36 cellular contexts compared by ENCODE assay signal in the genomic region with DNA sequence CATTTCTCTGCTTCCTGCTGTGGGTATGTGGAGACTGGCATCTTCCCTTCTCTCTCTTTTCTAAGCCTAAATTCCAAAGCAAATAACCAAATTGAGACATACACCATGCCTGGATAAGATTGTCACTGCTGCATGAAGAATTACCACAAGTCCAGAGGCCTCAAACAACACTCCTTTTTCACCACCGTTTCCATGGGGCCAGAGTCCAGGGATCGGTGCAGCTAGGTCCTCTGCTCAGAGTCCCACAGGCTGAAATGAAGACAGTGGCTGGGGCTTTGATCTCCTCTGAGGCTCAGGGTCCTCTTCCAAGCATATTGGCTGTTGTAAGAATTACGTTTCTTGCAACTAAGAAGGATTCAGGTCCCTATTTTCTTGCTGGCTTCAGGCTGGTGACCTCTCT.
"Had no signal": no experiment of that assay in that cellular context is flagged by ENCODE, and none has a peak within 500 bp of the region (broad histone marks: within the 10 kb centered on the region; RNA-seq: fewer than 3 reads in every experiment).

No MANE protein-coding gene starts in this region.

- H3K4me1 ChIP-seq: ascending aorta, breast epithelium, esophagus squamous epithelium, gastroesophageal sphincter had no signal

- ATAC-seq: activated T-helper 17 cell treated with anti-CD3 and anti-CD28 coated beads, Interleukin-2, amount 50 U/mL, for 72 hours; gastroesophageal sphincter; T-helper 17 cell had no signal

- H3K4me1 Mint-ChIP-seq: activated CD4-positive, alpha-beta memory T cell treated with anti-CD3 and anti-CD28 coated beads, Interleukin-2, amount 10 ng/mL, durations not matched to agents 7 days and 5 days; activated CD4-positive, alpha-beta T cell treated with anti-CD3 and anti-CD28 coated beads, Interleukin-2, amount 10 ng/mL, durations not matched to agents 7 days and 5 days; activated naive CD8-positive, alpha-beta T cell treated with anti-CD3 and anti-CD28 coated beads, Interleukin-2, amount 10 ng/mL, durations not matched to agents 7 days and 5 days; activated T-helper 17 cell treated with anti-CD3 and anti-CD28 coated beads, Interleukin-2, amount 50 U/mL, for 72 hours had no signal

- H3K9me3 ChIP-seq: ascending aorta, breast epithelium, esophagus squamous epithelium, gastroesophageal sphincter had no signal

- H3K4me3 ChIP-seq: ascending aorta, breast epithelium, cardiac muscle cell, coronary artery, dorsolateral prefrontal cortex, esophagus squamous epithelium, gastroesophageal sphincter had no signal

- H3K27ac Mint-ChIP-seq: activated CD4-positive, alpha-beta memory T cell treated with anti-CD3 and anti-CD28 coated beads, Interleukin-2, amount 10 ng/mL, durations not matched to agents 7 days and 5 days; activated CD4-positive, alpha-beta T cell treated with anti-CD3 and anti-CD28 coated beads, Interleukin-2, amount 10 ng/mL, durations not matched to agents 7 days and 5 days; activated naive CD8-positive, alpha-beta T cell treated with anti-CD3 and anti-CD28 coated beads, Interleukin-2, amount 10 ng/mL, durations not matched to agents 7 days and 5 days; activated T-cell treated with anti-CD3 and anti-CD28 coated beads, Interleukin-2, amount 50 U/mL, for 24 hours; activated T-helper 17 cell treated with anti-CD3 and anti-CD28 coated beads, Interleukin-2, amount 50 U/mL, for 72 hours; brain; dendritic cell treated with granulocyte-macrophage colony-stimulating factor and Interleukin-4, amounts not matched to agents 40 ng/mL and 50 ng/mL, for 4 days; T-helper 17 cell; T-helper 2 cell treated with Interferon-gamma antibody and Interleukin-4, amounts not matched to agents 5 μg/mL and 100 μg/mL, for 36 hours had no signal

- FAIRE-seq: endometrium, endothelial cell of umbilical vein had no signal

- H3K36me3 Mint-ChIP-seq: activated naive CD8-positive, alpha-beta T cell treated with anti-CD3 and anti-CD28 coated beads, Interleukin-2, amount 10 ng/mL, durations not matched to agents 7 days and 5 days; brain had no signal

- H3K9me3 Mint-ChIP-seq: activated CD4-positive, alpha-beta memory T cell treated with anti-CD3 and anti-CD28 coated beads, Interleukin-2, amount 10 ng/mL, durations not matched to agents 7 days and 5 days; activated CD4-positive, alpha-beta T cell treated with anti-CD3 and anti-CD28 coated beads, Interleukin-2, amount 10 ng/mL, durations not matched to agents 7 days and 5 days; activated naive CD8-positive, alpha-beta T cell treated with anti-CD3 and anti-CD28 coated beads, Interleukin-2, amount 10 ng/mL, durations not matched to agents 7 days and 5 days; activated T-cell treated with anti-CD3 and anti-CD28 coated beads, Interleukin-2, amount 50 U/mL, for 24 hours; activated T-helper 17 cell treated with anti-CD3 and anti-CD28 coated beads, Interleukin-2, amount 50 U/mL, for 72 hours; dendritic cell treated with granulocyte-macrophage colony-stimulating factor and Interleukin-4, amounts not matched to agents 40 ng/mL and 50 ng/mL, for 4 days; T-helper 2 cell treated with Interferon-gamma antibody and Interleukin-4, amounts not matched to agents 5 μg/mL and 100 μg/mL, for 36 hours had no signal

- H3K36me3 ChIP-seq: ascending aorta, breast epithelium, cardiac muscle cell, esophagus squamous epithelium, gastroesophageal sphincter, WERI-Rb-1 had no signal

- H3K4me3 Mint-ChIP-seq: activated CD4-positive, alpha-beta memory T cell treated with anti-CD3 and anti-CD28 coated beads, Interleukin-2, amount 10 ng/mL, durations not matched to agents 7 days and 5 days; activated CD4-positive, alpha-beta T cell treated with anti-CD3 and anti-CD28 coated beads, Interleukin-2, amount 10 ng/mL, durations not matched to agents 7 days and 5 days; activated naive CD8-positive, alpha-beta T cell treated with anti-CD3 and anti-CD28 coated beads, Interleukin-2, amount 10 ng/mL, durations not matched to agents 7 days and 5 days; activated T-cell treated with anti-CD3 and anti-CD28 coated beads, Interleukin-2, amount 50 U/mL, for 24 hours; activated T-helper 17 cell treated with anti-CD3 and anti-CD28 coated beads, Interleukin-2, amount 50 U/mL, for 72 hours; brain; dendritic cell treated with granulocyte-macrophage colony-stimulating factor and Interleukin-4, amounts not matched to agents 40 ng/mL and 50 ng/mL, for 4 days; T-helper 17 cell; T-helper 2 cell treated with Interferon-gamma antibody and Interleukin-4, amounts not matched to agents 5 μg/mL and 100 μg/mL, for 36 hours had no signal

- H3K27me3 ChIP-seq: ascending aorta, breast epithelium, cardiac muscle cell, dorsolateral prefrontal cortex, esophagus squamous epithelium, gastroesophageal sphincter had no signal

- H3K27ac ChIP-seq: ascending aorta, breast epithelium, cardiac muscle cell, coronary artery, dorsolateral prefrontal cortex, epithelial cell of prostate, esophagus squamous epithelium, gastroesophageal sphincter, WERI-Rb-1 had no signal

- DNase-seq: activated CD4-positive, alpha-beta memory T cell treated with anti-CD3 and anti-CD28 coated beads, Interleukin-2, amount 10 ng/mL, durations not matched to agents 7 days and 5 days; activated CD4-positive, alpha-beta T cell treated with anti-CD3 and anti-CD28 coated beads for 4 hours; activated CD4-positive, alpha-beta T cell treated with anti-CD3 and anti-CD28 coated beads, Interleukin-2, amount 10 ng/mL, durations not matched to agents 7 days and 5 days; activated CD4-positive, alpha-beta T cell treated with anti-CD3 and anti-CD28 coated beads, Interleukin-2, amount 50 U/mL, for 4 hours; activated CD4-positive, CD25-positive, alpha-beta regulatory T cell; activated CD4-positive, CD25-positive, alpha-beta regulatory T cell treated with anti-CD3 and anti-CD28 coated beads, Interleukin-2, amount 50 U/mL, for 72 hours; activated CD8-positive, alpha-beta memory T cell treated with anti-CD3 and anti-CD28 coated beads, Interleukin-2, amount 50 U/mL, for 48 hours; activated effector memory CD4-positive, alpha-beta T cell treated with Interleukin-2 at 50 U/mL for 16 hours; activated gamma-delta T cell treated with Interleukin-2 at 50 U/mL for 16 hours; activated naive CD4-positive, alpha-beta T cell treated with anti-CD3 and anti-CD28 coated beads, Interleukin-2, amount 50 U/mL, for 16 hours; activated naive CD4-positive, alpha-beta T cell treated with Interleukin-2 at 50 U/mL for 16 hours; activated naive CD8-positive, alpha-beta T cell treated with anti-CD3 and anti-CD28 coated beads, Interleukin-2, amount 10 ng/mL, durations not matched to agents 7 days and 5 days; activated T-cell treated with anti-CD3 and anti-CD28 coated beads for 4 hours; activated T-cell treated with anti-CD3 and anti-CD28 coated beads, Interleukin-2, amount 50 U/mL, for 24 hours; central memory CD4-positive, alpha-beta T cell; cerebellar nuclear complex; dorsolateral prefrontal cortex; effector memory CD4-positive, alpha-beta T cell; esophagus squamous epithelium; foreskin melanocyte; T-helper 1 cell; T-helper 17 cell; T1000; WERI-Rb-1 had no signal

- H3K27me3 Mint-ChIP-seq: activated CD4-positive, alpha-beta memory T cell treated with anti-CD3 and anti-CD28 coated beads, Interleukin-2, amount 10 ng/mL, durations not matched to agents 7 days and 5 days; activated CD4-positive, alpha-beta T cell treated with anti-CD3 and anti-CD28 coated beads, Interleukin-2, amount 10 ng/mL, durations not matched to agents 7 days and 5 days; activated naive CD8-positive, alpha-beta T cell treated with anti-CD3 and anti-CD28 coated beads, Interleukin-2, amount 10 ng/mL, durations not matched to agents 7 days and 5 days; activated T-cell treated with anti-CD3 and anti-CD28 coated beads, Interleukin-2, amount 50 U/mL, for 24 hours; activated T-helper 17 cell treated with anti-CD3 and anti-CD28 coated beads, Interleukin-2, amount 50 U/mL, for 72 hours; brain; dendritic cell treated with granulocyte-macrophage colony-stimulating factor and Interleukin-4, amounts not matched to agents 40 ng/mL and 50 ng/mL, for 4 days; T-helper 17 cell had no signal
